In genomic region chr1:50658421-50659076, GRCh38 we compare ENCODE assay signal across 17 cellular contexts.
DNase-seq lines count a peak whose midpoint lies in the region; ATAC-seq and TF ChIP-seq lines count a peak whose summit lies in the region.
"Had no signal": no experiment of that assay in that cellular context is flagged by ENCODE, and none has a peak within 500 bp of the region (broad histone marks: within the 10 kb centered on the region; RNA-seq: fewer than 3 reads in every experiment).

No MANE protein-coding gene starts in this region.

- H3K4me3 ChIP-seq in fibroblast of pulmonary artery (replicated peaks; ENCODE audit: low read depth, low read length) = no peak overlapping the region
- H3K4me3 ChIP-seq: cardiac muscle cell, hepatocyte, right lobe of liver had no signal

- no peaks in the 10 kb centered on the region for H3K9me3 Mint-ChIP-seq in osteocyte (ENCODE audit: unreplicated experiment)
- H3K9me3 Mint-ChIP-seq: naive B cell had no signal

- no peak overlapping the region for H3K27ac ChIP-seq in caudate nucleus (ENCODE audit: low read depth, low read length)
- H3K27ac ChIP-seq: cardiac muscle cell, hepatocyte, KMS-11, right lobe of liver had no signal

- peak overlapping the region; percentile 8 for H3K27ac Mint-ChIP-seq in osteocyte (ENCODE audit: unreplicated experiment)

- peak; percentile 49 for DNase-seq in EH (ENCODE audit: low read depth)
- DNase-seq in fibroblast of pulmonary artery (ENCODE audit: low read depth) = peak; percentile 70
- no peak for DNase-seq in osteocyte (ENCODE audit: extremely low spot score, unreplicated experiment)
- no peak for DNase-seq in glomerular visceral epithelial cell (ENCODE audit: extremely low spot score)
- DNase-seq in caudate nucleus (lab: John Stamatoyannopoulos, UW) = no peak
- no peak for DNase-seq in activated T-cell treated with anti-CD3 and anti-CD28 coated beads for 4 hours
- no peak for DNase-seq in NCI-H187 (lab: John Stamatoyannopoulos, UW)
- DNase-seq: activated effector memory CD4-positive, alpha-beta T cell treated with Interleukin-2 at 50 U/mL for 16 hours; naive B cell; NCI-H1436 treated with DMSO at 0.1 percent for 48 hours; NCI-H446; right lobe of liver; stimulated activated CD4-positive, alpha-beta T cell treated with anti-CD3 and anti-CD28 coated beads, Interleukin-4, amount 100 ng/mL, for 24 hours had no signal

- no peaks in the 10 kb centered on the region for H3K36me3 Mint-ChIP-seq in osteocyte (ENCODE audit: unreplicated experiment)
- H3K36me3 Mint-ChIP-seq: naive B cell had no signal

- H3K4me1 Mint-ChIP-seq in osteocyte (ENCODE audit: unreplicated experiment) = peaks cover 9% of the 10 kb centered on the region

- no peak for TF ChIP-seq CTCF in fibroblast of pulmonary artery (IDR thresholded peaks at IDR 0.05; ENCODE audit: low read length, missing control alignments)
- TF ChIP-seq CTCF in osteocyte (IDR thresholded peaks at IDR 0.05) = no peak

- H3K27me3 Mint-ChIP-seq in osteocyte (ENCODE audit: unreplicated experiment) = no peaks in the 10 kb centered on the region
- H3K27me3 Mint-ChIP-seq: naive B cell had no signal

- ATAC-seq in SK-N-SH treated with all-trans-retinoic acid at 6 μM for 48 hours = peak; percentile 80

- no peak overlapping the region for H3K4me3 Mint-ChIP-seq in osteocyte (ENCODE audit: unreplicated experiment)
- H3K4me3 Mint-ChIP-seq: naive B cell had no signal

TF ChIP-seq in SK-N-SH treated with all-trans-retinoic acid at 6 μM for 48 hours, 23 proteins besides CTCF, POLR2A, EP300 and RAD21:
- TF ChIP-seq OSR1 (CRISPR knock-in tag; IDR thresholded peaks at IDR 0.05) (no peak), ISL1 (CRISPR knock-in tag; IDR thresholded peaks at IDR 0.05) (0 out of 2 replicates have a peak, but pooled peaks have one; percentile 11), CREB5 (CRISPR knock-in tag; IDR thresholded peaks at IDR 0.05; ENCODE audit: low read depth) (no peak), ARNTL (CRISPR knock-in tag; IDR thresholded peaks at IDR 0.05; ENCODE audit: borderline replicate concordance, low read depth) (no peak), ESRRG (CRISPR knock-in tag; IDR thresholded peaks at IDR 0.05) (no peak), POU6F1 (CRISPR knock-in tag; IDR thresholded peaks at IDR 0.05; ENCODE audit: borderline replicate concordance, low read depth) (no peak), GLIS3 (CRISPR knock-in tag; IDR thresholded peaks at IDR 0.05) (no peak)

Comparison
In these comparisons a context has a peak if more than half of its experiments do, and no peak if none do; other contexts are left out.
1. DNase-seq: peak in EH (single experiment) and fibroblast of pulmonary artery (single experiment); none in osteocyte (single experiment), glomerular visceral epithelial cell (single experiment), caudate nucleus (0 of 61), activated T-cell treated with anti-CD3 and anti-CD28 coated beads for 4 hours (single experiment) and NCI-H187 (0 of 2).